In the genomic region with DNA sequence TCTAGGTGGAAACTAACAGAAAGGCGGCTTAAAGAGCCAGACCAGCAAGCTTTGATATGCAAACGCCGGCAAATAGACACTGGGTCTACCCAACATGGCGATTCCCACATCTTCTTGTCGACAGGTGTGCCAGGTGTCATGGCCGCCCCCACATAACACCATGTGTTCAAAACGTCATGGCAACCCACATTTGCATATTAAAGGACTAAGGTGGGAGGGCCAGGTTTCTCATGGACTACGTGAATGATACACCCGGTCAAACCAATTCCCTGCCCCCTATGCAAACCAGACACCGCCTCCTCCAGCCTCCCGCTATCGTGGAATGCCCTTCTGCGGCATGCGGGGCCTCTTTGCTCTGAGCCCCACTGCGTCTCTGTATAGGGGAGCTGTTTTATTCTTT, we compare ENCODE assay signal across 18 cellular contexts. TPM values are rescaled to one million over a fixed set of nuclear protein-coding genes. Genes with fewer than 3 reads are reported as not detected.
A peak's percentile ranks its signal among the peaks of the same experiment; 100 is the strongest.
DNase-seq lines count a peak whose midpoint lies in the region; ATAC-seq, FAIRE-seq and TF ChIP-seq lines count a peak whose summit lies in the region.
"Had no signal": no experiment of that assay in that cellular context is flagged by ENCODE, and none has a peak within 500 bp of the region (broad histone marks: within the 10 kb centered on the region; RNA-seq: fewer than 3 reads in every experiment).

No MANE protein-coding gene starts in this region.

- no peak for TF ChIP-seq CTCF in Peyer's patch (IDR thresholded peaks at IDR 0.05)
- TF ChIP-seq CTCF in kidney (IDR thresholded peaks at IDR 0.05; ENCODE audit: borderline replicate concordance, extremely low read depth, insufficient read depth) = no peak
- TF ChIP-seq CTCF in HepG2 (CRISPR knock-in tag; IDR thresholded peaks at IDR 0.05) = no peak

- in situ Hi-C loops in HepG2 (cut with HindIII; ENCODE audit: extremely low pct_ligation_motif_present, low pct_unique_long_range_greater_than_20kb) = no loop called here

- H3K9me3 ChIP-seq in Peyer's patch (no peaks in the 10 kb centered on the region), kidney (ENCODE audit: control insufficient read depth in 1 of 2, low read length in 2 of 2) (no peaks in the 10 kb centered on the region), HepG2 (ENCODE audit: low read length) (no peaks in the 10 kb centered on the region)
- H3K9me3 ChIP-seq: heart right ventricle had no signal

- H3K9ac ChIP-seq in kidney (ENCODE audit: low read length in 2 of 2) (no peak overlapping the region), HepG2 (ENCODE audit: insufficient read depth, low read depth, low read length) (no peak overlapping the region)

- intact Hi-C loops in left cardiac atrium (cut with DNase I) = no loop called here
- intact Hi-C loops in cardiac septum (cut with DNase I) = no loop called here
- intact Hi-C loops in kidney (cut with DNase I) = no loop called here
- intact Hi-C loops in HepG2 (cut with micrococcal nuclease; ENCODE audit: unreplicated experiment) = no loop called here

- H3K79me2 ChIP-seq in HepG2 (ENCODE audit: insufficient read depth, low read length) = no peaks in the 10 kb centered on the region

- H3K36me3 ChIP-seq in Peyer's patch (no peaks in the 10 kb centered on the region), kidney (ENCODE audit: control insufficient read depth in 1 of 2, insufficient read depth in 2 of 2, low read length in 2 of 2) (no peaks in the 10 kb centered on the region), HepG2 (replicated peaks in 1 of 2; ENCODE audit: control insufficient read depth in 1 of 2, insufficient read depth in 2 of 2, low read length in 2 of 2) (no peaks in the 10 kb centered on the region)
- H3K36me3 ChIP-seq: heart right ventricle had no signal

- no peaks in the 10 kb centered on the region for H3K27me3 ChIP-seq in Peyer's patch
- H3K27me3 ChIP-seq in HepG2 (ENCODE audit: control insufficient read depth in 1 of 2, insufficient read depth in 2 of 2, low read length in 2 of 2) = peaks cover 0 to 4% of the 10 kb centered on the region in 2 experiments; a peak in 1 of 5 replicates
- H3K27me3 ChIP-seq: heart right ventricle had no signal

- H4K20me1 ChIP-seq in HepG2 (ENCODE audit: insufficient read depth, low read length) = no peaks in the 10 kb centered on the region

- no TSS peak for BruUV-seq in HepG2 (replicated peaks; lab: Mats Ljungman, UMichigan)

- H3K4me1 ChIP-seq in Peyer's patch (no peaks in the 10 kb centered on the region), kidney (ENCODE audit: control insufficient read depth in 1 of 2, insufficient read depth in 1 of 2, low read depth in 1 of 2, low read length in 2 of 2) (no peaks in the 10 kb centered on the region), HepG2 (ENCODE audit: insufficient read depth, low read length) (no peaks in the 10 kb centered on the region)

- H3K4me2 ChIP-seq in HepG2 (ENCODE audit: low read depth, low read length) = no peak overlapping the region

- 67% methylated on average over 15 of the region's 15 CpGs for WGBS in HepG2 (ENCODE audit: low lambda C conversion rate)

- POLR2A ChIA-PET in HepG2 (lab: Yijun Ruan, JAX) = no interaction called here

- TF ChIP-seq EP300 in HepG2 (IDR thresholded peaks at IDR 0.05; ENCODE audit: low read depth in 2 of 2, low read length in 2 of 2) = no peak
- no peak for TF ChIP-seq EP300 in HepG2 (CRISPR knock-in tag; IDR thresholded peaks at IDR 0.05; ENCODE audit: borderline replicate concordance)

- TF ChIP-seq POLR2A in Peyer's patch (IDR thresholded peaks at IDR 0.05) (no peak), HepG2 (IDR thresholded peaks at IDR 0.05; ENCODE audit: insufficient read depth in 1 of 2, low read depth in 2 of 2, low read length in 2 of 2) (no peak)

- H3K27ac ChIP-seq in Peyer's patch (no peak overlapping the region), kidney (ENCODE audit: low read depth in 2 of 2, low read length in 2 of 2) (no peak overlapping the region), HepG2 (ENCODE audit: extremely low read length, insufficient read depth, low read length) (no peak overlapping the region)
- H3K27ac ChIP-seq: heart right ventricle had no signal

- no peak overlapping the region for H2AFZ ChIP-seq in HepG2 (ENCODE audit: low read length)

- DNase-seq in left cardiac atrium (peak; percentile 13), cardiac septum (ENCODE audit: low spot score) (no peak), Peyer's patch (peak in 2 of 3 donors; percentile 40 to 44), kidney (peak; percentile 43), HepG2 (ENCODE audit: low spot score) (no peak), glomerular visceral epithelial cell (ENCODE audit: extremely low spot score) (no peak)
- no peak for DNase-seq in stimulated activated naive CD4-positive, alpha-beta T cell (lab: John Stamatoyannopoulos, UW)
- DNase-seq: activated CD4-positive, CD25-positive, alpha-beta regulatory T cell; activated CD8-positive, alpha-beta memory T cell treated with anti-CD3 and anti-CD28 coated beads, Interleukin-2, amount 10 ng/mL, durations not matched to agents 7 days and 5 days; central memory CD4-positive, alpha-beta T cell; effector CD4-positive, alpha-beta T cell; kidney glomerular epithelial cell; NCI-H1092 treated with DMSO at 0.1 percent for 48 hours; substantia nigra had no signal

- ATAC-seq in left cardiac atrium (no peak), HepG2 (no peak), GM21723 (IDR thresholded peaks at IDR 0.05; ENCODE audit: unreplicated experiment) (no peak)
- ATAC-seq: activated CD8-positive, alpha-beta memory T cell treated with anti-CD3 and anti-CD28 coated beads, Interleukin-2, amount 10 ng/mL, durations not matched to agents 7 days and 5 days; heart right ventricle had no signal

- CTCF ChIA-PET in HepG2 (lab: Yijun Ruan, JAX; ENCODE audit: low intra/inter-chr PET ratio, low total read pairs) = no interaction called here

- H3K4me3 ChIP-seq in Peyer's patch (no peak overlapping the region), kidney (ENCODE audit: low read length in 2 of 2) (no peak overlapping the region), HepG2 (replicated peaks in 1 of 3; ENCODE audit: insufficient read depth in 1 of 3, low read depth in 2 of 3, low read length in 3 of 3) (no peak overlapping the region)
- H3K4me3 ChIP-seq: heart right ventricle had no signal

- FAIRE-seq in kidney (lab: Jason Lieb, UNC) (no peak), HepG2 (lab: Jason Lieb, UNC) (no peak)

- TF ChIP-seq RAD21 in HepG2 (CRISPR knock-in tag; IDR thresholded peaks at IDR 0.05) = no peak

TF ChIP-seq in HepG2, 621 proteins besides CTCF, POLR2A, EP300 and RAD21:
- no peak for TF ChIP-seq ZFP1 (CRISPR knock-in tag; IDR thresholded peaks at IDR 0.05)
- TF ChIP-seq GZF1 (CRISPR knock-in tag; IDR thresholded peaks at IDR 0.05) = no peak
- no peak for TF ChIP-seq MXI1 (IDR thresholded peaks at IDR 0.05; ENCODE audit: borderline replicate concordance, low read depth, low read length)
- TF ChIP-seq, protein P1, sequence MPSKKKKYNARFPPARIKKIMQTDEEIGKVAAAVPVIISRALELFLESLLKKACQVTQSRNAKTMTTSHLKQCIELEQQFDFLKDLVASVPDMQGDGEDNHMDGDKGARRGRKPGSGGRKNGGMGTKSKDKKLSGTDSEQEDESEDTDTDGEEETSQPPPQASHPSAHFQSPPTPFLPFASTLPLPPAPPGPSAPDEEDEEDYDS (CRISPR knock-in tag; IDR thresholded peaks at IDR 0.05) = no peak

RNA-seq across cellular contexts. Expression of a gene that starts 41.3 kb away (rescaled TPM):
- 1 to 10 TPM; 6.1 to 6.4 TPM for total RNA-seq in left cardiac atrium
- total RNA-seq in cardiac septum = 1.5 TPM
- 10 to 100 TPM in 2 of 4 donors, 1 to 10 TPM in 2; 6.3 to 38.0 (median 9.3) TPM for total RNA-seq in Peyer's patch
- total RNA-seq in kidney = 10.2 TPM
- polyA plus RNA-seq in kidney (ENCODE audit: insufficient read depth, low read depth, low replicate concordance) = 3.0 TPM
- 0.45 and 0.51 TPM in 2 replicates for total RNA-seq in HepG2 (2016; rRNA removed; fragmentation: Illumina TruSeq; extraction: Trizol)
- 0.35 and 0.40 TPM in 2 replicates for total RNA-seq in HepG2 (2016; cell fraction: cytosol; rRNA removed; fragmentation: Illumina TruSeq; extraction: Trizol; ENCODE audit: low read depth)
- total RNA-seq in HepG2 (2016; cell fraction: insoluble cytoplasmic fraction; rRNA removed; fragmentation: Illumina TruSeq; extraction: Trizol) = 0.56 and 0.64 TPM in 2 replicates
- 0.68 and 0.72 TPM in 2 replicates for total RNA-seq in HepG2 (2016; cell fraction: membrane; rRNA removed; fragmentation: Illumina TruSeq; extraction: Trizol)
- 1.1 and 1.4 TPM in 2 replicates for total RNA-seq in HepG2 (2016; cell fraction: nucleus; rRNA removed; fragmentation: Illumina TruSeq; extraction: Trizol)
- polyA plus RNA-seq in HepG2 (2011; rRNA removed) = 1.3 and 2.9 TPM in 2 replicates
- 0.89 and 1.0 TPM in 2 replicates for polyA plus RNA-seq in HepG2 (2011; cell fraction: cytosol; rRNA removed)
- 3.2 and 5.2 TPM in 2 replicates for polyA plus RNA-seq in HepG2 (2011; cell fraction: nucleus; rRNA removed)
- 1.7 and 3.3 TPM in 2 replicates for polyA plus RNA-seq in HepG2 (2012)
- polyA plus RNA-seq in HepG2 (2016; cell fraction: cytosol; fragmentation: Illumina TruSeq; extraction: Trizol; ENCODE audit: low read depth) = 0.43 and 0.44 TPM in 2 replicates
- 0.75 and 1.0 TPM in 2 replicates for polyA plus RNA-seq in HepG2 (2016; cell fraction: insoluble cytoplasmic fraction; fragmentation: Illumina TruSeq; extraction: Trizol; ENCODE audit: low read depth)
- polyA plus RNA-seq in HepG2 (2016; cell fraction: membrane; fragmentation: Illumina TruSeq; extraction: Trizol; ENCODE audit: low read depth) = 0.55 and 0.57 TPM in 2 replicates
- 2.5 and 3.0 TPM in 2 replicates for polyA plus RNA-seq in HepG2 (2016; cell fraction: nucleus; fragmentation: Illumina TruSeq; extraction: Trizol; ENCODE audit: insufficient read depth, low read depth)
- polyA minus RNA-seq in HepG2 (2011; rRNA and poly(A)+ RNA removed; ENCODE audit: low replicate concordance) = 3.6 and 4.8 TPM in 2 replicates
- 0.79 and 2.8 TPM in 2 replicates for polyA minus RNA-seq in HepG2 (2011; cell fraction: cytosol; rRNA and poly(A)+ RNA removed)
- 1.4 and 2.4 TPM in 2 replicates for polyA minus RNA-seq in HepG2 (2011; cell fraction: nucleus; rRNA and poly(A)+ RNA removed)
- total RNA-seq: osteoblast had no signal
- polyA plus RNA-seq: AG04450 had no signal

Comparison
In these comparisons a context has a peak if more than half of its experiments do, and no peak if none do; other contexts are left out.
1. DNase-seq: peak in left cardiac atrium (single experiment), Peyer's patch (2 of 3) and kidney (single experiment); none in cardiac septum (single experiment), HepG2 (single experiment), glomerular visceral epithelial cell (single experiment) and stimulated activated naive CD4-positive, alpha-beta T cell (0 of 6).